ENCODE assay signal across 24 cellular contexts in the genomic region with DNA sequence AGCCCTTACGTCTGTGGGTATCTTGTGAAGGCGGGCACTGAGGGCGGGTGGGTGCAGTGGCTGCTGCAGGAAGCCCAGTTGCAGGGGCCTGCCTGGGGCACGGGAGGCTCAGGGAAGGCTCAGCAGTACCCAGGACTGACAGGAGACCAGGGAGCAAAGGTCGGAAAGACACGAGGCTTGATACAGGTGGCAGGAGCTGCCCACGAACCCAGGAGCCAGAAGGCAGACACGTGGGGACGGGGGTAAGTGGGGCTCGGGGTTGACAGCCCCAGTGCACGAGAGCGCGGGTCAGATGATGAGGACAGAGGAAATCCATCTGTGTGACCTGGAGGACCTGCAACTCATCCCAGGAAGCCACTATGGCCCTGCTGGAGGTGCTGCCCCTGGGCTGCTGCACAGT. TPM values are rescaled to one million over a fixed set of nuclear protein-coding genes. Genes with fewer than 3 reads are reported as not detected.
DNase-seq lines count a peak whose midpoint lies in the region; ATAC-seq and TF ChIP-seq lines count a peak whose summit lies in the region.
"Had no signal": no experiment of that assay in that cellular context is flagged by ENCODE, and none has a peak within 500 bp of the region (broad histone marks: within the 10 kb centered on the region; RNA-seq: fewer than 3 reads in every experiment).

No MANE protein-coding gene starts in this region.

- H3K9me3 Mint-ChIP-seq in glutamatergic neuron (ENCODE audit: unreplicated experiment) (no peaks in the 10 kb centered on the region), nephron progenitor cell (no peaks in the 10 kb centered on the region)
- H3K9me3 Mint-ChIP-seq: CD4-positive, alpha-beta memory T cell had no signal

- no peaks in the 10 kb centered on the region for H3K4me1 ChIP-seq in Peyer's patch
- H3K4me1 ChIP-seq: A549 had no signal

- intact Hi-C loops in left ventricle myocardium superior (cut with micrococcal nuclease): no loop called here
- intact Hi-C loops in left cardiac atrium (cut with DNase I): no loop called here

- H3K27me3 Mint-ChIP-seq in glutamatergic neuron (ENCODE audit: unreplicated experiment): peaks cover 5% of the 10 kb centered on the region
- peaks cover 2% of the 10 kb centered on the region for H3K27me3 Mint-ChIP-seq in nephron progenitor cell (ENCODE audit: low read depth, poor library complexity)
- H3K27me3 Mint-ChIP-seq: CD4-positive, alpha-beta memory T cell had no signal

- H3K9me3 ChIP-seq in Peyer's patch: no peaks in the 10 kb centered on the region
- H3K9me3 ChIP-seq: A549; BLaER1 treated with 17β-estradiol and CSF1 and Interleukin-3, amounts not matched to agents 10 nM and 100 nM; SK-N-SH had no signal

- TF ChIP-seq CTCF in glutamatergic neuron (IDR thresholded peaks at IDR 0.05; ENCODE audit: partially characterized antibody, unreplicated experiment): no peak
- no peak for TF ChIP-seq CTCF in nephron progenitor cell (IDR thresholded peaks at IDR 0.05)
- no peak for TF ChIP-seq CTCF in Peyer's patch (IDR thresholded peaks at IDR 0.05)

- H3K4me3 ChIP-seq in Peyer's patch: no peak overlapping the region
- H3K4me3 ChIP-seq: A549; BLaER1 treated with 17β-estradiol and CSF1 and Interleukin-3, amounts not matched to agents 10 nM and 100 nM; GM12878 had no signal

- no peak for TF ChIP-seq POLR2A in Peyer's patch (IDR thresholded peaks at IDR 0.05)

- peaks cover 0 to 72% (median 0%) of the 10 kb centered on the region in 3 donors for H3K36me3 ChIP-seq in Peyer's patch

- no peaks in the 10 kb centered on the region for H3K27me3 ChIP-seq in Peyer's patch
- H3K27me3 ChIP-seq: BLaER1 treated with 17β-estradiol and CSF1 and Interleukin-3, amounts not matched to agents 10 nM and 100 nM had no signal

- H3K27ac Mint-ChIP-seq in glutamatergic neuron (ENCODE audit: unreplicated experiment) (no peak overlapping the region), nephron progenitor cell (peak overlapping the region; percentile 68)
- H3K27ac Mint-ChIP-seq: CD4-positive, alpha-beta memory T cell had no signal

- H3K4me3 Mint-ChIP-seq in glutamatergic neuron (ENCODE audit: unreplicated experiment): peak overlapping the region; percentile 20
- H3K4me3 Mint-ChIP-seq in nephron progenitor cell: no peak overlapping the region
- H3K4me3 Mint-ChIP-seq: CD4-positive, alpha-beta memory T cell had no signal

- DNase-seq in left ventricle myocardium superior (peak; percentile 26), left cardiac atrium (no peak), glutamatergic neuron (peak; percentile 2), nephron progenitor cell (no peak), Peyer's patch (no peak), NCI-H1048 (lab: John Stamatoyannopoulos, UW) (no peak)
- DNase-seq in stimulated activated naive CD4-positive, alpha-beta T cell (lab: John Stamatoyannopoulos, UW): no peak
- DNase-seq: AML-193; CD4-positive, alpha-beta memory T cell; COR-L47; GDM1; NCI-H1092 treated with DMSO at 0.1 percent for 48 hours; NCI-H1436; NCI-H187; NCI-H2081 treated with DMSO at 0.1 percent for 48 hours; NCI-H2171; NCI-H226; NCI-H510A; NCI-H69; SK-N-SH had no signal

- peaks cover 24% of the 10 kb centered on the region for H3K4me1 Mint-ChIP-seq in glutamatergic neuron (ENCODE audit: low read depth, unreplicated experiment)
- H3K4me1 Mint-ChIP-seq in nephron progenitor cell: peaks cover 47% of the 10 kb centered on the region

- ATAC-seq in left ventricle myocardium superior (no peak), left cardiac atrium (no peak)
- ATAC-seq: A549, GM12878, HCT116 had no signal

- H3K27ac ChIP-seq in Peyer's patch: no peak overlapping the region
- H3K27ac ChIP-seq: A549; BLaER1 treated with 17β-estradiol and CSF1 and Interleukin-3, amounts not matched to agents 10 nM and 100 nM had no signal

- H3K36me3 Mint-ChIP-seq in glutamatergic neuron (ENCODE audit: unreplicated experiment) (no peaks in the 10 kb centered on the region), nephron progenitor cell (ENCODE audit: low read depth) (peaks cover 42% of the 10 kb centered on the region)

RNA-seq across cellular contexts. Expression of a gene that starts 25.3 kb away (rescaled TPM):
- total RNA-seq in left ventricle myocardium superior (53.3 TPM), left cardiac atrium (10 to 100 TPM; 51.6 to 68.3 TPM), glutamatergic neuron (ENCODE audit: unreplicated experiment) (122 TPM), Peyer's patch (10 to 100 TPM; 21.0 to 41.7 (median 25.9) TPM)

RNA-seq across cellular contexts. Expression of a gene that starts 36.7 kb away (rescaled TPM):
- total RNA-seq in left ventricle myocardium superior: 115 TPM
- total RNA-seq in left cardiac atrium: 10 to 100 TPM; 70.6 to 73.8 TPM
- 109 TPM for total RNA-seq in glutamatergic neuron (ENCODE audit: unreplicated experiment)
- total RNA-seq in Peyer's patch: 100 to 1,000 TPM in 1 of 4 donors, 10 to 100 TPM in 3; 55.5 to 211 (median 80.7) TPM

RNA-seq across cellular contexts. Expression of a gene that starts 54.2 kb away (rescaled TPM):
- total RNA-seq in left ventricle myocardium superior (0.20 TPM), left cardiac atrium (under 1 TPM; 0.91 to 0.97 TPM), glutamatergic neuron (ENCODE audit: unreplicated experiment) (90.6 TPM), Peyer's patch (1 to 10 TPM in 3 of 4 donors, not detected in 1; 1.6 to 2.5 (median 2.4) TPM)
- total RNA-seq: CD4-positive, alpha-beta memory T cell had no signal

Comparison
In these comparisons a context has a peak if more than half of its experiments do, and no peak if none do; other contexts are left out.
1. DNase-seq: peak in left ventricle myocardium superior (single experiment) and glutamatergic neuron (single experiment); none in left cardiac atrium (single experiment), nephron progenitor cell (single experiment), Peyer's patch (0 of 3), NCI-H1048 (single experiment) and stimulated activated naive CD4-positive, alpha-beta T cell (0 of 6).
2. RNA of a gene that starts 54.2 kb away (total RNA-seq): 90.6 TPM in glutamatergic neuron (single experiment); 1.6 to 2.5 TPM in Peyer's patch, 0.91 to 0.97 TPM in left cardiac atrium and 0.20 TPM in left ventricle myocardium superior (single experiment); every median in the first group is over 10 times any median in the second.